ENCODE assay signal across 8 cellular contexts in the genomic region with DNA sequence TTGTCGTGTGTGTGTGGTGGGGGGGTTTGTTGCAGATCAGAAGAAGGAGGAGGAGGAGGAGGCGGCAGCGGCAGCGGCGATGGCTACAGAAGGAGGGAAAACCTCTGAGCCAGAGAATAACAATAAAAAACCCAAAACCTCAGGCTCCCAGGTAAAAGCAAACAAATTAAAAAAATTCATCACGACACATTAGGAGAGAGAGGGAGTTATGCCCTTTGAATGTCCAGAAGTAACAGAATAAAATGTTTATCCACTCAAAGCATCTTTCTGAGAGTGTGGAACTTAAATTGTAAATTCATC. TPM values are rescaled to one million over a fixed set of nuclear protein-coding genes. Genes with fewer than 3 reads are reported as not detected.
DNase-seq lines count a peak whose midpoint lies in the region; ATAC-seq and TF ChIP-seq lines count a peak whose summit lies in the region.

No MANE protein-coding gene starts in this region.

- no CpG with 5 or more reads among the region's 6 CpGs for WGBS in mesodermal cell (ENCODE audit: insufficient coverage in 2 of 2), 2 experiments
- 1% methylated on average over 6 of the region's 6 CpGs for WGBS in urinary bladder

- intact Hi-C loops in Right ventricle myocardium superior (cut with DNase I) (no loop called here), MCF 10A (cut with micrococcal nuclease) (loop anchor here (5.0 to 10.0 kb wide), 3 partner anchors 61 to 634 kb away; no protein-coding TSS in a partner anchor)

- H3K36me3 ChIP-seq in cardiac muscle cell (no peaks in the 10 kb centered on the region), mesodermal cell (ENCODE audit: control insufficient read depth, insufficient read depth, low read length) (peaks cover 9% of the 10 kb centered on the region), urinary bladder (ENCODE audit: insufficient read depth) (no peaks in the 10 kb centered on the region)

- no peak for ATAC-seq in Right ventricle myocardium superior (ENCODE audit: poor library complexity)
- ATAC-seq in GM21360 (IDR thresholded peaks at IDR 0.05; ENCODE audit: unreplicated experiment), result no peak

- no peaks in the 10 kb centered on the region for H3K27me3 Mint-ChIP-seq in MCF 10A (ENCODE audit: insufficient read depth, unreplicated experiment)

- DNase-seq in cardiac muscle cell (ENCODE audit: low read depth in 1 of 2, low spot score in 1 of 2), result no peak
- no peak for DNase-seq in Right ventricle myocardium superior
- DNase-seq in MCF 10A (ENCODE audit: unreplicated experiment), result no peak
- DNase-seq in COR-L47 (lab: John Stamatoyannopoulos, UW), result no peak
- no peak for DNase-seq in activated CD4-positive, CD25-positive, alpha-beta regulatory T cell treated with anti-CD3 and anti-CD28 coated beads, Interleukin-2, amount 50 U/mL, for 72 hours

- BruUV-seq in MCF 10A (replicated peaks; lab: Mats Ljungman, UMichigan), result no TSS peak

- POLR2A ChIA-PET in MCF 10A (lab: Yijun Ruan, JAX), result no interaction called here

- H3K9me3 ChIP-seq in cardiac muscle cell (ENCODE audit: low read depth) (no peaks in the 10 kb centered on the region), mesodermal cell (ENCODE audit: control insufficient read depth, low read length) (no peaks in the 10 kb centered on the region)

- CTCF ChIA-PET in MCF 10A (lab: Yijun Ruan, JAX), result no interaction called here

- no peaks in the 10 kb centered on the region for H3K27me3 ChIP-seq in cardiac muscle cell

- peaks cover 6% of the 10 kb centered on the region for H3K4me1 Mint-ChIP-seq in MCF 10A (ENCODE audit: insufficient read depth, unreplicated experiment)

- H3K27ac Mint-ChIP-seq in MCF 10A (ENCODE audit: low read depth, unreplicated experiment), result peak overlapping the region; percentile 99

- H3K27ac ChIP-seq in cardiac muscle cell (peak overlapping the region; percentile 95), mesodermal cell (ENCODE audit: low read depth, low read length, severe bottlenecking) (peak overlapping the region; percentile 99), urinary bladder (ENCODE audit: low read depth) (no peak overlapping the region)

- H3K9me3 Mint-ChIP-seq in MCF 10A (ENCODE audit: unreplicated experiment), result no peaks in the 10 kb centered on the region

- no peaks in the 10 kb centered on the region for H3K36me3 Mint-ChIP-seq in MCF 10A (ENCODE audit: insufficient read depth, unreplicated experiment)

- peaks cover 30% of the 10 kb centered on the region for H3K4me1 ChIP-seq in cardiac muscle cell (ENCODE audit: low read depth)
- peaks cover 4% of the 10 kb centered on the region for H3K4me1 ChIP-seq in mesodermal cell (ENCODE audit: control insufficient read depth, insufficient read depth, low read length, poor library complexity, severe bottlenecking)
- no peaks in the 10 kb centered on the region for H3K4me1 ChIP-seq in urinary bladder (ENCODE audit: insufficient read depth)

- TF ChIP-seq CTCF in cardiac muscle cell (IDR thresholded peaks at IDR 0.05; ENCODE audit: low read depth, low read length) (no peak), MCF 10A (IDR thresholded peaks at IDR 0.05; ENCODE audit: unreplicated experiment) (no peak)

- H3K4me3 ChIP-seq in cardiac muscle cell (peak overlapping the region; percentile 42), mesodermal cell (ENCODE audit: extremely low read depth, insufficient read depth, low read length, poor library complexity, severe bottlenecking) (peak overlapping the region; percentile 90), urinary bladder (ENCODE audit: low read depth, low read length) (peak overlapping the region; percentile 59)

- H3K4me3 Mint-ChIP-seq in MCF 10A (ENCODE audit: unreplicated experiment), result peak overlapping the region; percentile 100

RNA-seq across cellular contexts. Expression of a gene that starts 0.7 kb away (rescaled TPM):
- total RNA-seq in cardiac muscle cell, result 6.1 and 8.7 TPM in 2 replicates
- 3.0 and 5.3 TPM in 2 replicates for polyA plus RNA-seq in cardiac muscle cell
- total RNA-seq in Right ventricle myocardium superior, result 4.0 TPM
- total RNA-seq in MCF 10A (2022), result 4.4 and 6.5 TPM in 2 replicates
- 5.2 TPM for polyA plus RNA-seq in mesodermal cell (2013, experiment 1 of 2)
- polyA plus RNA-seq in mesodermal cell (2013, experiment 2 of 2), result 5.1 TPM
- 18.4 TPM for total RNA-seq in urinary bladder
- 4.0 TPM for polyA plus RNA-seq in urinary bladder
